20 cellular contexts compared by ENCODE assay signal in the genomic region with DNA sequence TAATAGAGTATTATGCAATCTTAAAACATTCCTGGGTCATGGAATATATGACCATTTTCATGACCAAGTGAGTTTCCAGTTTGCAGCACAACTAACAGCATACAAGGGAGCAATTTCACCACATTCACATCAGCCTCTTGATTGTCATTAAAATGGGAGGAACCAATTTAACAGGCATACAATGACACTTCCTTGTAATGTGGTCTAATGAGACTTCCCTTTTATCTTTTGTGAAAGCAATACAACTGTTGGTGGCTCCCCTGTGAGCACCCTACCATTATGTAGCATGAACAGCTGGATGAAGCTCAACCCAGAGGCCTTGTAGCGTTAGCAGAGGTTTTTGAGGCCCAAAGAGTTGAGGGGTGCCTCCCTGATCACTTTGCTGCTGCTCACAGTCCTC. TPM values are rescaled to one million over a fixed set of nuclear protein-coding genes. Genes with fewer than 3 reads are reported as not detected.
DNase-seq lines count a peak whose midpoint lies in the region; ATAC-seq, FAIRE-seq and TF ChIP-seq lines count a peak whose summit lies in the region.
"Had no signal": no experiment of that assay in that cellular context is flagged by ENCODE, and none has a peak within 500 bp of the region (broad histone marks: within the 10 kb centered on the region; RNA-seq: fewer than 3 reads in every experiment).

No MANE protein-coding gene starts in this region.

- intact Hi-C loops in CD14-positive monocyte (cut with micrococcal nuclease) (no loop called here), K562 (cut with micrococcal nuclease) (no loop called here)

- no peak for FAIRE-seq in K562 (lab: Jason Lieb, UNC)
- FAIRE-seq: GM12878 had no signal

- H3K79me2 ChIP-seq in K562 (ENCODE audit: control insufficient read depth, insufficient read depth, low read length): no peaks in the 10 kb centered on the region

- no peak for TF ChIP-seq CTCF in CD14-positive monocyte (IDR thresholded peaks at IDR 0.05)
- no peak for TF ChIP-seq CTCF in HL-60 (IDR thresholded peaks at IDR 0.05; ENCODE audit: insufficient read depth, low read length)
- no peak for TF ChIP-seq CTCF in K562 (IDR thresholded peaks at IDR 0.05 in 2 of 3, conservative IDR thresholded peaks at IDR 0.05 in 1 of 3; ENCODE audit: insufficient read depth in 2 of 3, low read depth in 1 of 3, low read length in 3 of 3)
- TF ChIP-seq CTCF in osteocyte (IDR thresholded peaks at IDR 0.05): no peak

- CTCF ChIA-PET in K562 (lab: Yijun Ruan, JAX; ENCODE audit: low intra/inter-chr PET ratio): no interaction called here

- TF ChIP-seq POLR2A in K562 (conservative IDR thresholded peaks at IDR 0.05): no peak

- BruUV-seq in K562 (replicated peaks; lab: Mats Ljungman, UMichigan): no TSS peak

- WGBS in K562 (ENCODE audit: insufficient coverage, low coverage, missing lambda C conversion rate): 27% methylated on average over 1 of the region's 1 CpG

- no peaks in the 10 kb centered on the region for H3K27me3 Mint-ChIP-seq in CD14-positive monocyte (ENCODE audit: low read depth in 3 of 3)
- H3K27me3 Mint-ChIP-seq in osteocyte (ENCODE audit: unreplicated experiment): no peaks in the 10 kb centered on the region
- H3K27me3 Mint-ChIP-seq: CD4-positive, alpha-beta memory T cell had no signal

- POLR2A ChIA-PET in K562 (lab: Yijun Ruan, JAX): interaction anchor here (1.8 kb wide), 1 partner anchor 16 kb away, joined by 7 read pairs; no protein-coding TSS in a partner anchor

- H3K9me1 ChIP-seq in K562 (ENCODE audit: control insufficient read depth, insufficient read depth, low read length): no peaks in the 10 kb centered on the region

- DNase-seq in CD14-positive monocyte (ENCODE audit: low spot score) (no peak), HL-60 (ENCODE audit: low read depth in 1 of 2, low spot score in 1 of 2) (peak; percentile 34 to 37), NCI-H69 (lab: John Stamatoyannopoulos, UW) (peak; percentile 67), K562 (ENCODE audit: extremely low read depth in 1 of 4, low spot score in 3 of 4) (no peak), T-helper 2 cell (no peak), osteocyte (ENCODE audit: extremely low spot score, unreplicated experiment) (no peak)
- DNase-seq in stimulated activated CD4-positive, alpha-beta T cell treated with anti-CD3 and anti-CD28 coated beads, Interleukin-4, amount 100 ng/mL, for 1 hour: no peak
- DNase-seq: CD4-positive, alpha-beta memory T cell; DND-41; NCI-H1092 treated with DMSO at 0.1 percent for 48 hours; NCI-H1436 treated with DMSO at 0.1 percent for 48 hours; NCI-H2029; NCI-H510A treated with DMSO at 0.1 percent for 48 hours; RPMI8226; SHP77 treated with DMSO at 0.1 percent for 48 hours; T-helper 1 cell had no signal

- peaks cover 3% of the 10 kb centered on the region; the same call in 1 of the 3 replicates for H3K36me3 ChIP-seq in K562 (ENCODE audit: control insufficient read depth, insufficient read depth, low read length)
- H3K36me3 ChIP-seq: HAP-1 had no signal

- H3K9ac ChIP-seq in K562 (ENCODE audit: insufficient read depth in 1 of 2, low read depth in 2 of 2, low read length in 2 of 2): no peak overlapping the region

- H3K4me1 Mint-ChIP-seq in CD14-positive monocyte (peaks cover 9% of the 10 kb centered on the region), osteocyte (ENCODE audit: unreplicated experiment) (no peaks in the 10 kb centered on the region)

- H3K27ac Mint-ChIP-seq in CD14-positive monocyte (peak overlapping the region in 5 of 7 donors; percentile 18 to 79 (median 39)), osteocyte (ENCODE audit: unreplicated experiment) (no peak overlapping the region)
- H3K27ac Mint-ChIP-seq: CD4-positive, alpha-beta memory T cell had no signal

- no peaks in the 10 kb centered on the region for H3K27me3 ChIP-seq in HL-60 (ENCODE audit: insufficient read depth, poor library complexity, severe bottlenecking)
- no peaks in the 10 kb centered on the region for H3K27me3 ChIP-seq in K562 (ENCODE audit: control insufficient read depth in 2 of 2, insufficient read depth in 2 of 2, low read length in 2 of 2)

- H3K36me3 Mint-ChIP-seq in CD14-positive monocyte (peaks cover 65 to 83% of the 10 kb centered on the region in 2 donors), osteocyte (ENCODE audit: unreplicated experiment) (peaks cover 47% of the 10 kb centered on the region)

- no peaks in the 10 kb centered on the region for H4K20me1 ChIP-seq in K562 (replicated peaks; ENCODE audit: control insufficient read depth, insufficient read depth, low read length)

- H3K27ac ChIP-seq in HL-60 (replicated peaks) (no peak overlapping the region), K562 (ENCODE audit: extremely low read depth, low read depth, low read length) (no peak overlapping the region)
- H3K27ac ChIP-seq: PC-9 had no signal

- no peak overlapping the region for H2AFZ ChIP-seq in K562 (ENCODE audit: low read depth, low read length)
- H2AFZ ChIP-seq: PC-9 had no signal

- no peak overlapping the region for H3K4me3 ChIP-seq in HL-60 (replicated peaks; ENCODE audit: insufficient read depth, low read length)
- no peak overlapping the region for H3K4me3 ChIP-seq in K562
- H3K4me3 ChIP-seq: GM12878, HAP-1, PC-9 had no signal

- no peaks in the 10 kb centered on the region for H3K4me1 ChIP-seq in K562 (replicated peaks in 1 of 2; ENCODE audit: control insufficient read depth in 2 of 2, insufficient read depth in 2 of 2, low read length in 2 of 2)
- H3K4me1 ChIP-seq: Caco-2, HAP-1 had no signal

- no peaks in the 10 kb centered on the region for H3K9me3 ChIP-seq in K562 (replicated peaks; ENCODE audit: control insufficient read depth, insufficient read depth, low read depth, low read length)
- H3K9me3 ChIP-seq: Caco-2, HAP-1 had no signal

- H3K4me2 ChIP-seq in K562 (ENCODE audit: insufficient read depth, low read length): no peak overlapping the region
- H3K4me2 ChIP-seq: PC-9 had no signal

- in situ Hi-C loops in K562 (cut with MboI): no loop called here

- peaks cover 0 to 8% (median 2%) of the 10 kb centered on the region in 7 donors for H3K9me3 Mint-ChIP-seq in CD14-positive monocyte
- peaks cover 17% of the 10 kb centered on the region for H3K9me3 Mint-ChIP-seq in osteocyte (ENCODE audit: unreplicated experiment)

- H3K4me3 Mint-ChIP-seq in CD14-positive monocyte (no peak overlapping the region), osteocyte (ENCODE audit: unreplicated experiment) (no peak overlapping the region)
- H3K4me3 Mint-ChIP-seq: CD4-positive, alpha-beta memory T cell had no signal

- no peak for TF ChIP-seq EP300 in K562 (IDR thresholded peaks at IDR 0.05; ENCODE audit: low read length)

- ATAC-seq in K562: no peak

- no peak for TF ChIP-seq RAD21 in K562 (CRISPR knock-in tag; conservative IDR thresholded peaks at IDR 0.05 in 1 of 2, IDR thresholded peaks at IDR 0.05 in 1 of 2)

TF ChIP-seq in K562, 482 proteins besides CTCF, POLR2A, EP300 and RAD21:
- 0 out of 2 replicates have a peak, but pooled peaks have one; percentile 33 for TF ChIP-seq CEBPB (tag; IDR thresholded peaks at IDR 0.05)
- no peak for TF ChIP-seq ZNF184 (CRISPR knock-in tag; IDR thresholded peaks at IDR 0.05)
- TF ChIP-seq ILK (tag; IDR thresholded peaks at IDR 0.05; ENCODE audit: borderline replicate concordance, low read depth): no peak
- no peak for TF ChIP-seq CEBPG (CRISPR knock-in tag; IDR thresholded peaks at IDR 0.05)
- TF ChIP-seq CEBPG (tag; conservative IDR thresholded peaks at IDR 0.05 in 1 of 2, IDR thresholded peaks at IDR 0.05 in 1 of 2): 0 out of 4 replicates have a peak, but pooled peaks of 1 of the 2 experiments have one; percentile 49

RNA-seq across cellular contexts. Expression of gene TMOD1, which starts 13.6 kb away (rescaled TPM):
- under 1 TPM; 0.59 to 0.81 TPM for polyA plus RNA-seq in CD14-positive monocyte
- 24.3 and 41.9 TPM in 2 replicates for total RNA-seq in K562 (2011; cell fraction: chromatin; rRNA removed; ENCODE audit: low replicate concordance)
- 11.5 and 13.8 TPM in 2 replicates for total RNA-seq in K562 (2011; cell fraction: nucleolus; rRNA removed)
- 19.4 and 22.3 TPM in 2 replicates for total RNA-seq in K562 (2011; cell fraction: nucleoplasm; rRNA removed)
- total RNA-seq in K562 (2014; rRNA removed): 10.4 and 11.3 TPM in 2 replicates
- total RNA-seq in K562 (2014; rRNA removed; fragmentation: Illumina TruSeq; extraction: Trizol): 16.4 and 17.8 TPM in 2 replicates
- total RNA-seq in K562 (2015; rRNA removed; fragmentation: Illumina TruSeq; extraction: Trizol): 7.1 TPM in 2 replicates
- 29.3 and 34.7 TPM in 2 replicates for total RNA-seq in K562 (2021)
- 6.7 and 11.4 TPM in 2 replicates for polyA plus RNA-seq in K562 (2011; rRNA removed)
- 5.6 and 9.8 TPM in 2 replicates for polyA plus RNA-seq in K562 (2011; cell fraction: cytosol; rRNA removed)
- 14.9 and 18.0 TPM in 2 replicates for polyA plus RNA-seq in K562 (2011; cell fraction: nucleus; rRNA removed)
- 22.1 and 24.1 TPM in 2 replicates for polyA plus RNA-seq in K562 (2012)
- polyA plus RNA-seq in K562 (2014; fragmentation: Illumina TruSeq; extraction: Trizol): 38.5 and 41.2 TPM in 2 replicates
- 10 to 100 TPM; 11.6 to 14.2 TPM for polyA plus RNA-seq in K562 (2014; fragmentation: Nextera tagmentation; extraction: Ambion mirVana)
- polyA plus RNA-seq in K562 (2014; rRNA removed): 15.5 and 16.7 TPM in 2 replicates
- 12.1 and 12.2 TPM in 2 replicates for polyA minus RNA-seq in K562 (2011; rRNA and poly(A)+ RNA removed)
- polyA minus RNA-seq in K562 (2011; cell fraction: cytosol; rRNA and poly(A)+ RNA removed): 11.6 and 13.2 TPM in 2 replicates
- polyA minus RNA-seq in K562 (2011; cell fraction: nucleus; rRNA and poly(A)+ RNA removed): 4.0 and 8.1 TPM in 2 replicates
- not detected in 2 replicates for total RNA-seq in osteocyte

Comparison
In these comparisons a context has a peak if more than half of its experiments do, and no peak if none do; other contexts are left out.
1. DNase-seq: peak in HL-60 (2 of 2) and NCI-H69 (single experiment); none in CD14-positive monocyte (single experiment), K562 (0 of 4), T-helper 2 cell (0 of 5), stimulated activated CD4-positive, alpha-beta T cell treated with anti-CD3 and anti-CD28 coated beads, Interleukin-4, amount 100 ng/mL, for 1 hour (single experiment) and osteocyte (single experiment).